8 cellular contexts compared by ENCODE assay signal in the genomic region with DNA sequence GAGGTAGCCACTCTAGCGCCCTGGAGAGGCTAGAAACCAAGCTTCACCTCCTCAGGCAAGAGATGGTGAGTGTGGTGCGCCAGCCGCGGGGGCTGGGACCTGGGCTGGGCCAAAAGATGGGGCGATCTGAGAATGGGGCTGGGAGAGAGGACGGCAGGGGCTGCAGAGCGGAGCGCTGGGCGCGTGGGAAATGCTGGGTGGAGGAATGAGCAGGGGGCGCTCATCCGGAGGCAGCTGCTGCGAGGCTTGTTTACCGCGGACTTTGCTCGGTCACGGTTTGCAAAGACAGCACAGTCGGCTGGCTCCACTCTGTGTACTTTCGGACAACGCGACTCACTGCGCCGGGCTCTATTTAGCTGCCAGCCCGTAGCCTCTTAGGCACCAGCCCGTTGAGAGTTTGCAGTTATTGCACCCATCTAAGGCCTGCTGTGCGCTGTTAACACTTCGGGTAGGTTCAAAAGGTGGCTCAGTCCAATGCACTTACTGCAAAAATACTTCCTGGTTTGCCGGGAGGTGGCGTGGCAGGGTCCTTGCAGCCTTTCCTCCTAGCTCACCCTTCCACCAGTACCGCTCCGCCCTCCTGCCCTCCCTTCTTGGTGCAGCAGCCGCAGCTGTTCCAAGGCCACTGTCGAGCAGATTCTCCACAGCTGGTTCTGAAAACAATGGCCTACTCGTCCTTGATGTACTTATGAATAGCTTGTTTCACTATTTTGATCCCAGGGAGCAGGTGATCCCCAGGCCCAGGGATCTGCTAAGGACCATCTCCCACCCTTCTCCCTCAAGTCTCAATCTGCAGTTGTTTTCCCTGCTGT. TPM values are rescaled to one million over a fixed set of nuclear protein-coding genes. Genes with fewer than 3 reads are reported as not detected.
DNase-seq lines count a peak whose midpoint lies in the region; ATAC-seq and TF ChIP-seq lines count a peak whose summit lies in the region.

No MANE protein-coding gene starts in this region.

- H3K4me3 ChIP-seq in adipocyte (ENCODE audit: low read length): peak overlapping the region; percentile 93
- peak overlapping the region; percentile 55 for H3K4me3 ChIP-seq in cardiac muscle cell

- peak; percentile 19 for TF ChIP-seq POLR2A in GM18505 (IDR thresholded peaks at IDR 0.05; ENCODE audit: borderline replicate concordance, extremely low read depth, insufficient read depth, insufficient read length)

- TF ChIP-seq CTCF in cardiac muscle cell (IDR thresholded peaks at IDR 0.05; ENCODE audit: low read depth, low read length) (peak; percentile 61), omental fat pad (IDR thresholded peaks at IDR 0.05) (no peak)

- peak overlapping the region; percentile 98 for H3K9ac ChIP-seq in adipocyte (ENCODE audit: low read length)

- no peaks in the 10 kb centered on the region for H3K36me3 ChIP-seq in adipocyte (ENCODE audit: control insufficient read depth, insufficient read depth, low read length, severe bottlenecking)
- H3K36me3 ChIP-seq in cardiac muscle cell: no peaks in the 10 kb centered on the region

- DNase-seq in A172 (ENCODE audit: low spot score) (peak; percentile 83), NCI-H2171 treated with DMSO at 0.1 percent for 48 hours (lab: John Stamatoyannopoulos, UW) (peak; percentile 86), adipocyte (ENCODE audit: low read depth) (peak; percentile 91), cardiac muscle cell (ENCODE audit: low read depth in 1 of 2, low spot score in 1 of 2) (peak; percentile 76 to 96), omental fat pad (ENCODE audit: low spot score) (peak; percentile 49)

- H3K4me1 ChIP-seq in adipocyte (ENCODE audit: control insufficient read depth, insufficient read depth, low read length): peaks cover 48% of the 10 kb centered on the region
- no peaks in the 10 kb centered on the region for H3K4me1 ChIP-seq in cardiac muscle cell (ENCODE audit: low read depth)

- ATAC-seq in GM18505 (IDR thresholded peaks at IDR 0.05; ENCODE audit: unreplicated experiment) (peak; percentile 86), HG03066 (IDR thresholded peaks at IDR 0.05; ENCODE audit: low read depth, unreplicated experiment) (peak; percentile 91), omental fat pad (ENCODE audit: low FRiP score) (peak; percentile 91), GM18867 (IDR thresholded peaks at IDR 0.05; ENCODE audit: unreplicated experiment) (no peak)

- no peaks in the 10 kb centered on the region for H3K27me3 ChIP-seq in adipocyte (replicated peaks; ENCODE audit: control insufficient read depth, insufficient read depth, low read length)
- H3K27me3 ChIP-seq in cardiac muscle cell: peaks cover 26% of the 10 kb centered on the region

- H3K9me3 ChIP-seq in adipocyte (ENCODE audit: control insufficient read depth, low read length): no peaks in the 10 kb centered on the region
- H3K9me3 ChIP-seq in cardiac muscle cell (ENCODE audit: low read depth): no peaks in the 10 kb centered on the region

- no peak overlapping the region for H3K27ac ChIP-seq in cardiac muscle cell

RNA-seq across cellular contexts. Expression of a gene that starts 1.3 kb away (rescaled TPM):
- total RNA-seq in A172 (2014; rRNA removed; shearing (Covaris generic)): 4.9 and 6.6 TPM in 2 replicates
- total RNA-seq in cardiac muscle cell: 0.67 and 0.86 TPM in 2 replicates
- 0.61 and 1.5 TPM in 2 replicates for polyA plus RNA-seq in cardiac muscle cell
- 10 to 100 TPM in 2 of 4 donors, 1 to 10 TPM in 2; 7.6 to 23.3 (median 12.5) TPM for total RNA-seq in omental fat pad
